ENCODE assay signal across 11 cellular contexts in genomic region chr16:89365044-89365467, GRCh38.
A peak's percentile ranks its signal among the peaks of the same experiment; 100 is the strongest.
DNase-seq lines count a peak whose midpoint lies in the region; ATAC-seq lines count a peak whose summit lies in the region.
"Had no signal": no experiment of that assay in that cellular context is flagged by ENCODE, and none has a peak within 500 bp of the region (broad histone marks: within the 10 kb centered on the region; RNA-seq: fewer than 3 reads in every experiment).

No MANE protein-coding gene starts in this region.

- H3K4me3 ChIP-seq in CD4-positive, CD25-positive, alpha-beta regulatory T cell (ENCODE audit: low read depth, low read length), result no peak overlapping the region
- H3K4me3 ChIP-seq: mucosa of descending colon had no signal

- H3K27ac Mint-ChIP-seq in CD4-positive, CD25-positive, alpha-beta regulatory T cell, result peak overlapping the region in 1 of 3 donors; percentile 87
- H3K27ac Mint-ChIP-seq in activated naive CD8-positive, alpha-beta T cell treated with anti-CD3 and anti-CD28 coated beads, Interleukin-2, amount 10 ng/mL, durations not matched to agents 7 days and 5 days, result peak overlapping the region; percentile 25
- H3K27ac Mint-ChIP-seq in naive thymus-derived CD8-positive, alpha-beta T cell, result peak overlapping the region in 8 of 10 donors; percentile 10 to 79 (median 48)

- H3K4me1 Mint-ChIP-seq in CD4-positive, CD25-positive, alpha-beta regulatory T cell, result peaks cover 30 to 99% (median 75%) of the 10 kb centered on the region in 4 donors
- peaks cover 69% of the 10 kb centered on the region for H3K4me1 Mint-ChIP-seq in activated naive CD8-positive, alpha-beta T cell treated with anti-CD3 and anti-CD28 coated beads, Interleukin-2, amount 10 ng/mL, durations not matched to agents 7 days and 5 days
- H3K4me1 Mint-ChIP-seq in naive thymus-derived CD8-positive, alpha-beta T cell, result peaks cover 50 to 98% (median 95%) of the 10 kb centered on the region in 4 donors

- POLR2A ChIA-PET in activated naive CD8-positive, alpha-beta T cell treated with anti-CD3 and anti-CD28 coated beads, Interleukin-2, amount 10 ng/mL, durations not matched to agents 7 days and 5 days (lab: Charles Lee), result interaction anchor here (0.5 to 0.6 kb wide), 3 partner anchors 40 to 512 kb away, joined by 3 to 7 read pairs (median 4); no protein-coding TSS in a partner anchor
- POLR2A ChIA-PET in naive thymus-derived CD8-positive, alpha-beta T cell (lab: Charles Lee), result interaction anchor here (0.6 kb wide), 1 partner anchor 142 kb away, joined by 3 read pairs; no protein-coding TSS in a partner anchor

- peaks cover 74% of the 10 kb centered on the region for H3K4me1 ChIP-seq in CD4-positive, CD25-positive, alpha-beta regulatory T cell (ENCODE audit: control insufficient read depth, insufficient read depth, low read length, poor library complexity, severe bottlenecking)

- H3K9me3 Mint-ChIP-seq in CD4-positive, CD25-positive, alpha-beta regulatory T cell, result no peaks in the 10 kb centered on the region
- H3K9me3 Mint-ChIP-seq in activated naive CD8-positive, alpha-beta T cell treated with anti-CD3 and anti-CD28 coated beads, Interleukin-2, amount 10 ng/mL, durations not matched to agents 7 days and 5 days, result no peaks in the 10 kb centered on the region
- H3K9me3 Mint-ChIP-seq in naive thymus-derived CD8-positive, alpha-beta T cell, result no peaks in the 10 kb centered on the region

- H3K36me3 ChIP-seq in CD4-positive, CD25-positive, alpha-beta regulatory T cell (ENCODE audit: control insufficient read depth, insufficient read depth, low read length), result peaks cover 10% of the 10 kb centered on the region

- no peaks in the 10 kb centered on the region for H3K9me3 ChIP-seq in CD4-positive, CD25-positive, alpha-beta regulatory T cell (ENCODE audit: control insufficient read depth in 2 of 2, low read length in 2 of 2)
- H3K9me3 ChIP-seq: mucosa of descending colon had no signal

- H3K27ac ChIP-seq in CD4-positive, CD25-positive, alpha-beta regulatory T cell (ENCODE audit: insufficient read depth, low read length, poor library complexity, severe bottlenecking), result peak overlapping the region; percentile 52

- H3K27me3 Mint-ChIP-seq in CD4-positive, CD25-positive, alpha-beta regulatory T cell, result no peaks in the 10 kb centered on the region
- no peaks in the 10 kb centered on the region for H3K27me3 Mint-ChIP-seq in activated naive CD8-positive, alpha-beta T cell treated with anti-CD3 and anti-CD28 coated beads, Interleukin-2, amount 10 ng/mL, durations not matched to agents 7 days and 5 days
- no peaks in the 10 kb centered on the region for H3K27me3 Mint-ChIP-seq in naive thymus-derived CD8-positive, alpha-beta T cell

- H3K27me3 ChIP-seq in CD4-positive, CD25-positive, alpha-beta regulatory T cell (ENCODE audit: control insufficient read depth, insufficient read depth, low read length), result no peaks in the 10 kb centered on the region

- H3K36me3 Mint-ChIP-seq in CD4-positive, CD25-positive, alpha-beta regulatory T cell, result peaks cover 14% of the 10 kb centered on the region
- peaks cover 5% of the 10 kb centered on the region for H3K36me3 Mint-ChIP-seq in activated naive CD8-positive, alpha-beta T cell treated with anti-CD3 and anti-CD28 coated beads, Interleukin-2, amount 10 ng/mL, durations not matched to agents 7 days and 5 days
- peaks cover 0 to 7% (median 0%) of the 10 kb centered on the region in 3 donors for H3K36me3 Mint-ChIP-seq in naive thymus-derived CD8-positive, alpha-beta T cell

- DNase-seq in CD4-positive, CD25-positive, alpha-beta regulatory T cell, result no peak
- peak; percentile 43 for DNase-seq in HCEC 1CT
- DNase-seq in activated naive CD8-positive, alpha-beta T cell treated with anti-CD3 and anti-CD28 coated beads, Interleukin-2, amount 10 ng/mL, durations not matched to agents 7 days and 5 days, result no peak
- no peak for DNase-seq in naive thymus-derived CD8-positive, alpha-beta T cell
- DNase-seq: effector memory CD4-positive, alpha-beta T cell; mucosa of descending colon; NCI-H510A treated with DMSO at 0.1 percent for 48 hours had no signal

- peak overlapping the region; percentile 6 to 74 (median 38) for H3K4me3 Mint-ChIP-seq in CD4-positive, CD25-positive, alpha-beta regulatory T cell
- H3K4me3 Mint-ChIP-seq in activated naive CD8-positive, alpha-beta T cell treated with anti-CD3 and anti-CD28 coated beads, Interleukin-2, amount 10 ng/mL, durations not matched to agents 7 days and 5 days, result no peak overlapping the region
- H3K4me3 Mint-ChIP-seq in naive thymus-derived CD8-positive, alpha-beta T cell, result peak overlapping the region in 3 of 10 donors; percentile 22 to 60 (median 57)

- no peak for ATAC-seq in CD4-positive, CD25-positive, alpha-beta regulatory T cell (ENCODE audit: low read depth in 2 of 2)
- no peak for ATAC-seq in activated naive CD8-positive, alpha-beta T cell treated with anti-CD3 and anti-CD28 coated beads, Interleukin-2, amount 10 ng/mL, durations not matched to agents 7 days and 5 days (ENCODE audit: low read depth)
- no peak for ATAC-seq in naive thymus-derived CD8-positive, alpha-beta T cell
- ATAC-seq in HG02973 (IDR thresholded peaks at IDR 0.05; ENCODE audit: unreplicated experiment) (no peak), GM18519 (IDR thresholded peaks at IDR 0.05; ENCODE audit: low FRiP score, unreplicated experiment) (no peak), GM18870 (IDR thresholded peaks at IDR 0.05; ENCODE audit: unreplicated experiment) (no peak), HG02970 (IDR thresholded peaks at IDR 0.05; ENCODE audit: low FRiP score, unreplicated experiment) (no peak)
- ATAC-seq: mucosa of descending colon had no signal
